11 cellular contexts compared by ENCODE assay signal in the genomic region with DNA sequence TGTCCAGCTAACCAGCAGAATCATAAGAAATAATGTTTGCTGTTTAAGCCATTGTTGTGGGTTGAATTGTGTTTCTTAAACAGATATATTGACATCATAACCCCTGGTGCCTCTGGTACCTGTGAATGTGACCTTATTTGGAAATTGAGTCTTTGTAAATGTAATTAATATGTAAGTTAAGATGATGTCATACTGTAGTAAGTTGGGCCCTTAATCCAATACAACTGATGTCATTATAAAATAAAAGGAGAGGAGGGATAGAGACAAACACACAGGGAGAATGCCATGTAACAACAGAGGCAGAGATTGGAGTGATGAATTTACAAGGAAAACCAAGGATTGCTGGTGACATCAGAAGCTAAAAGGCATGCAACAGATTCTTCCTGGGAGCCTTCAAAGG.
"Had no signal": no experiment of that assay in that cellular context is flagged by ENCODE, and none has a peak within 500 bp of the region (broad histone marks: within the 10 kb centered on the region; RNA-seq: fewer than 3 reads in every experiment).

No MANE protein-coding gene starts in this region.

- H3K9me3 ChIP-seq: HAP-1 had no signal

- H3K9ac ChIP-seq: GM23248 had no signal

- H3K27ac ChIP-seq: GM23248 had no signal

- H3K9me3 Mint-ChIP-seq: GM23338, HFFc6 had no signal

- H3K27ac Mint-ChIP-seq: GM23338, H9, HFFc6 had no signal

- DNase-seq: GM23248, GOT3, H7, H9, HCEC 1CT, HFFc6 had no signal

- H3K4me3 ChIP-seq: GM23248, GM23338, HAP-1 had no signal

- FAIRE-seq: H1, H54 had no signal

- H3K4me3 Mint-ChIP-seq: GM23338, H9, HFFc6 had no signal

- ATAC-seq: GM23338, HCT116 had no signal

- H3K36me3 ChIP-seq: HAP-1 had no signal

- H2AFZ ChIP-seq: GM23248, GM23338 had no signal

- H3K4me1 ChIP-seq: HAP-1 had no signal

- H3K4me2 ChIP-seq: GM23338 had no signal
